Comparison of ENCODE assay signal across 1 cellular context in the genomic region with DNA sequence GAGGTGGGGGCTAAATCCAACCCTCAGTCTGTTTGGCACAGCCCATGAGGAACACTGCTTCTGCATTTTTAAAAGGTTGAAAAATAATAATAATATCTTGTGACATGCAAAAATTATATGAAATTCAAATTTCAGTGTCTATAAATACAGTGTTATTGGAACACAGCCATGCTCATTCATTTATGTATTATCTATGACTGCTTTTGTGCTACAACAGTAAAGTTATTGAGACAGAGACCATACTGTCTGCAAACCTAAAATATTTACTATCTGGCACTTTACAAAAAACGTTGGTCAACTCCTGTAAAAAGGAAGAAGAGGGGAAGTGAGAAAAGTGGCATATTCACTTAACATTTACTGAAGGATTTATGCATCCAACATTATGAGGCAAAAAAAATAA.
TF ChIP-seq lines count a peak whose summit lies in the region.

No MANE protein-coding gene starts in this region.

TF ChIP-seq in GM23338, 12 proteins besides CTCF, POLR2A, EP300 and RAD21 (continued from another document):
- TF ChIP-seq, protein P1, sequence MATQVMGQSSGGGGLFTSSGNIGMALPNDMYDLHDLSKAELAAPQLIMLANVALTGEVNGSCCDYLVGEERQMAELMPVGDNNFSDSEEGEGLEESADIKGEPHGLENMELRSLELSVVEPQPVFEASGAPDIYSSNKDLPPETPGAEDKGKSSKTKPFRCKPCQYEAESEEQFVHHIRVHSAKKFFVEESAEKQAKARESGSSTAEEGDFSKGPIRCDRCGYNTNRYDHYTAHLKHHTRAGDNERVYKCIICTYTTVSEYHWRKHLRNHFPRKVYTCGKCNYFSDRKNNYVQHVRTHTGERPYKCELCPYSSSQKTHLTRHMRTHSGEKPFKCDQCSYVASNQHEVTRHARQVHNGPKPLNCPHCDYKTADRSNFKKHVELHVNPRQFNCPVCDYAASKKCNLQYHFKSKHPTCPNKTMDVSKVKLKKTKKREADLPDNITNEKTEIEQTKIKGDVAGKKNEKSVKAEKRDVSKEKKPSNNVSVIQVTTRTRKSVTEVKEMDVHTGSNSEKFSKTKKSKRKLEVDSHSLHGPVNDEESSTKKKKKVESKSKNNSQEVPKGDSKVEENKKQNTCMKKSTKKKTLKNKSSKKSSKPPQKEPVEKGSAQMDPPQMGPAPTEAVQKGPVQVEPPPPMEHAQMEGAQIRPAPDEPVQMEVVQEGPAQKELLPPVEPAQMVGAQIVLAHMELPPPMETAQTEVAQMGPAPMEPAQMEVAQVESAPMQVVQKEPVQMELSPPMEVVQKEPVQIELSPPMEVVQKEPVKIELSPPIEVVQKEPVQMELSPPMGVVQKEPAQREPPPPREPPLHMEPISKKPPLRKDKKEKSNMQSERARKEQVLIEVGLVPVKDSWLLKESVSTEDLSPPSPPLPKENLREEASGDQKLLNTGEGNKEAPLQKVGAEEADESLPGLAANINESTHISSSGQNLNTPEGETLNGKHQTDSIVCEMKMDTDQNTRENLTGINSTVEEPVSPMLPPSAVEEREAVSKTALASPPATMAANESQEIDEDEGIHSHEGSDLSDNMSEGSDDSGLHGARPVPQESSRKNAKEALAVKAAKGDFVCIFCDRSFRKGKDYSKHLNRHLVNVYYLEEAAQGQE (IDR thresholded peaks at IDR 0.05; ENCODE audit: unreplicated experiment) = no peak
- no peak for TF ChIP-seq ZNF331 (CRISPR knock-in tag; IDR thresholded peaks at IDR 0.05; ENCODE audit: low read depth)
- no peak for TF ChIP-seq ZNF114 (CRISPR knock-in tag; IDR thresholded peaks at IDR 0.05)
- TF ChIP-seq, protein P2, sequence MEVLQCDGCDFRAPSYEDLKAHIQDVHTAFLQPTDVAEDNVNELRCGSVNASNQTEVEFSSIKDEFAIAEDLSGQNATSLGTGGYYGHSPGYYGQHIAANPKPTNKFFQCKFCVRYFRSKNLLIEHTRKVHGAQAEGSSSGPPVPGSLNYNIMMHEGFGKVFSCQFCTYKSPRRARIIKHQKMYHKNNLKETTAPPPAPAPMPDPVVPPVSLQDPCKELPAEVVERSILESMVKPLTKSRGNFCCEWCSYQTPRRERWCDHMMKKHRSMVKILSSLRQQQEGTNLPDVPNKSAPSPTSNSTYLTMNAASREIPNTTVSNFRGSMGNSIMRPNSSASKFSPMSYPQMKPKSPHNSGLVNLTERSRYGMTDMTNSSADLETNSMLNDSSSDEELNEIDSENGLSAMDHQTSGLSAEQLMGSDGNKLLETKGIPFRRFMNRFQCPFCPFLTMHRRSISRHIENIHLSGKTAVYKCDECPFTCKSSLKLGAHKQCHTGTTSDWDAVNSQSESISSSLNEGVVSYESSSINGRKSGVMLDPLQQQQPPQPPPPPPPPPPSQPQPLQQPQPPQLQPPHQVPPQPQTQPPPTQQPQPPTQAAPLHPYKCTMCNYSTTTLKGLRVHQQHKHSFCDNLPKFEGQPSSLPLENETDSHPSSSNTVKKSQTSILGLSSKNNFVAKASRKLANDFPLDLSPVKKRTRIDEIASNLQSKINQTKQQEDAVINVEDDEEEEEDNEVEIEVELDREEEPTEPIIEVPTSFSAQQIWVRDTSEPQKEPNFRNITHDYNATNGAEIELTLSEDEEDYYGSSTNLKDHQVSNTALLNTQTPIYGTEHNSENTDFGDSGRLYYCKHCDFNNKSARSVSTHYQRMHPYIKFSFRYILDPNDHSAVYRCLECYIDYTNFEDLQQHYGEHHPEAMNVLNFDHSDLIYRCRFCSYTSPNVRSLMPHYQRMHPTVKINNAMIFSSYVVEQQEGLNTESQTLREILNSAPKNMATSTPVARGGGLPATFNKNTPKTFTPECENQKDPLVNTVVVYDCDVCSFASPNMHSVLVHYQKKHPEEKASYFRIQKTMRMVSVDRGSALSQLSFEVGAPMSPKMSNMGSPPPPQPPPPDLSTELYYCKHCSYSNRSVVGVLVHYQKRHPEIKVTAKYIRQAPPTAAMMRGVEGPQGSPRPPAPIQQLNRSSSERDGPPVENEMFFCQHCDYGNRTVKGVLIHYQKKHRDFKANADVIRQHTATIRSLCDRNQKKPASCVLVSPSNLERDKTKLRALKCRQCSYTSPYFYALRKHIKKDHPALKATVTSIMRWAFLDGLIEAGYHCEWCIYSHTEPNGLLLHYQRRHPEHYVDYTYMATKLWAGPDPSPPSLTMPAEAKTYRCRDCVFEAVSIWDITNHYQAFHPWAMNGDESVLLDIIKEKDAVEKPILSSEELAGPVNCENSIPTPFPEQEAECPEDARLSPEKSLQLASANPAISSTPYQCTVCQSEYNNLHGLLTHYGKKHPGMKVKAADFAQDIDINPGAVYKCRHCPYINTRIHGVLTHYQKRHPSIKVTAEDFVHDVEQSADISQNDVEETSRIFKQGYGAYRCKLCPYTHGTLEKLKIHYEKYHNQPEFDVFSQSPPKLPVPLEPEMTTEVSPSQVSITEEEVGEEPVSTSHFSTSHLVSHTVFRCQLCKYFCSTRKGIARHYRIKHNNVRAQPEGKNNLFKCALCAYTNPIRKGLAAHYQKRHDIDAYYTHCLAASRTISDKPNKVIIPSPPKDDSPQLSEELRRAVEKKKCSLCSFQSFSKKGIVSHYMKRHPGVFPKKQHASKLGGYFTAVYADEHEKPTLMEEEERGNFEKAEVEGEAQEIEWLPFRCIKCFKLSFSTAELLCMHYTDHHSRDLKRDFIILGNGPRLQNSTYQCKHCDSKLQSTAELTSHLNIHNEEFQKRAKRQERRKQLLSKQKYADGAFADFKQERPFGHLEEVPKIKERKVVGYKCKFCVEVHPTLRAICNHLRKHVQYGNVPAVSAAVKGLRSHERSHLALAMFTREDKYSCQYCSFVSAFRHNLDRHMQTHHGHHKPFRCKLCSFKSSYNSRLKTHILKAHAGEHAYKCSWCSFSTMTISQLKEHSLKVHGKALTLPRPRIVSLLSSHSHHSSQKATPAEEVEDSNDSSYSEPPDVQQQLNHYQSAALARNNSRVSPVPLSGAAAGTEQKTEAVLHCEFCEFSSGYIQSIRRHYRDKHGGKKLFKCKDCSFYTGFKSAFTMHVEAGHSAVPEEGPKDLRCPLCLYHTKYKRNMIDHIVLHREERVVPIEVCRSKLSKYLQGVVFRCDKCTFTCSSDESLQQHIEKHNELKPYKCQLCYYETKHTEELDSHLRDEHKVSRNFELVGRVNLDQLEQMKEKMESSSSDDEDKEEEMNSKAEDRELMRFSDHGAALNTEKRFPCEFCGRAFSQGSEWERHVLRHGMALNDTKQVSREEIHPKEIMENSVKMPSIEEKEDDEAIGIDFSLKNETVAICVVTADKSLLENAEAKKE (CRISPR knock-in tag; IDR thresholded peaks at IDR 0.05) = no peak
- no peak for TF ChIP-seq POLR2AphosphoS5 (IDR thresholded peaks at IDR 0.05; ENCODE audit: low read depth)
- no peak for TF ChIP-seq JUNB (IDR thresholded peaks at IDR 0.05; ENCODE audit: unreplicated experiment)
- TF ChIP-seq EZH2 (IDR thresholded peaks at IDR 0.05; ENCODE audit: low read depth, unreplicated experiment) = no peak
- TF ChIP-seq STAT1 (IDR thresholded peaks at IDR 0.05; ENCODE audit: unreplicated experiment) = no peak
- TF ChIP-seq CREB1 (CRISPR knock-in tag; IDR thresholded peaks at IDR 0.05; ENCODE audit: low read depth) = no peak
- no peak for TF ChIP-seq EZH2phosphoT487 (IDR thresholded peaks at IDR 0.05; ENCODE audit: unreplicated experiment)
- TF ChIP-seq, protein P3, sequence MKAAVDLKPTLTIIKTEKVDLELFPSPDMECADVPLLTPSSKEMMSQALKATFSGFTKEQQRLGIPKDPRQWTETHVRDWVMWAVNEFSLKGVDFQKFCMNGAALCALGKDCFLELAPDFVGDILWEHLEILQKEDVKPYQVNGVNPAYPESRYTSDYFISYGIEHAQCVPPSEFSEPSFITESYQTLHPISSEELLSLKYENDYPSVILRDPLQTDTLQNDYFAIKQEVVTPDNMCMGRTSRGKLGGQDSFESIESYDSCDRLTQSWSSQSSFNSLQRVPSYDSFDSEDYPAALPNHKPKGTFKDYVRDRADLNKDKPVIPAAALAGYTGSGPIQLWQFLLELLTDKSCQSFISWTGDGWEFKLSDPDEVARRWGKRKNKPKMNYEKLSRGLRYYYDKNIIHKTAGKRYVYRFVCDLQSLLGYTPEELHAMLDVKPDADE (IDR thresholded peaks at IDR 0.05) = no peak
